39 cellular contexts compared by ENCODE assay signal in the genomic region with DNA sequence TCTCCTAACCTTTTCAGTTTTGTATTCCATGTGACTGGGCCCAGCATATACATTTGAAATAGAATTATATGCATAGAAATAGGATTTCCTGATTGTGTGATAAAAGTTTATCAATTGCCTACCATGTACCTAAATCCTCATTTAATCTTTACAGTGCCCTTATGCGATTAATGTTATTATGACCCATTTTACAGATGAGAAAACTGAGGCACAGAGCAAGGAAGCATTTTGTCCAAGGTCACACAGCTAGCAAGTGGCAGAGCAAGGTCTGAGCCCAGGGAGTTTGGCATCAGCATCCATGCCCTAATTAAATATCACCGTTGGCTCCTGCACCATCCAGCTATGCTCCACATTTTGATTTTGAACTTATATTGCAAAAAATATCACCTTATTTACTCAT. TPM values are rescaled to one million over a fixed set of nuclear protein-coding genes. Genes with fewer than 3 reads are reported as not detected.
"Had no signal": no experiment of that assay in that cellular context is flagged by ENCODE, and none has a peak within 500 bp of the region (broad histone marks: within the 10 kb centered on the region; RNA-seq: fewer than 3 reads in every experiment).

No MANE protein-coding gene starts in this region.

- DNase-seq: Karpas-422, Kasumi-1, MG63, MM.1S, MV-4-11, NCI-H1048, NCI-H1092, NCI-H1092 treated with DMSO at 0.1 percent for 48 hours, NCI-H1105, NCI-H1105 treated with DMSO at 0.1 percent for 48 hours, NCI-H1417, NCI-H1417 treated with DMSO at 0.1 percent for 48 hours, NCI-H1436, NCI-H1436 treated with DMSO at 0.1 percent for 48 hours, NCI-H146, NCI-H1694, NCI-H1694 treated with DMSO at 0.1 percent for 48 hours, NCI-H187, NCI-H187 treated with DMSO at 0.1 percent for 48 hours, NCI-H1930, NCI-H2029, NCI-H2029 treated with DMSO at 0.1 percent for 48 hours, NCI-H2081, NCI-H2081 treated with DMSO at 0.1 percent for 48 hours, NCI-H2107, NCI-H2171, NCI-H2171 treated with DMSO at 0.1 percent for 48 hours, NCI-H2227 treated with DMSO at 0.1 percent for 48 hours, NCI-H226, NCI-H345, NCI-H446, NCI-H446 treated with DMSO at 0.1 percent for 48 hours, NCI-H510A, NCI-H510A treated with DMSO at 0.1 percent for 48 hours, NCI-H524, NCI-H524 treated with DMSO at 0.1 percent for 48 hours had no signal

- H3K4me3 ChIP-seq: MG63 had no signal

- H3K9me3 ChIP-seq: MG63 had no signal

- H3K36me3 ChIP-seq: MG63 had no signal

- H3K27me3 ChIP-seq: MG63 had no signal

RNA-seq across cellular contexts. Expression of gene PAX1, which starts 28.2 kb away (rescaled TPM):
- total RNA-seq: LHCN-M2, M059J, MCF 10A had no signal
